In genomic region chr15:99021027-99021624, GRCh38 we compare ENCODE assay signal across 3 cellular contexts.
A peak's percentile ranks its signal among the peaks of the same experiment; 100 is the strongest.
TF ChIP-seq lines count a peak whose summit lies in the region.

No MANE protein-coding gene starts in this region.

TF ChIP-seq in Ishikawa, 13 proteins besides CTCF, POLR2A, EP300 and RAD21:
- TF ChIP-seq TAF1 (IDR thresholded peaks at IDR 0.05; ENCODE audit: low read depth) (no peak), CREB1 (IDR thresholded peaks at IDR 0.05; ENCODE audit: low read depth) (no peak), USF1 (IDR thresholded peaks at IDR 0.05) (0 out of 2 replicates have a peak, but pooled peaks have one; percentile 22)
TF ChIP-seq in Ishikawa: peak in this region for 1.

TF ChIP-seq in GM12878, 131 proteins besides CTCF, POLR2A, EP300 and RAD21:
- TF ChIP-seq RAD51 (IDR thresholded peaks at IDR 0.05) (0 out of 2 replicates have a peak, but pooled peaks have one; percentile 40), BACH1 (IDR thresholded peaks at IDR 0.05; ENCODE audit: borderline replicate concordance) (no peak)

TF ChIP-seq in HepG2, 621 proteins besides CTCF, POLR2A, EP300 and RAD21:
- TF ChIP-seq THAP7 (CRISPR knock-in tag; IDR thresholded peaks at IDR 0.05) (no peak), IKZF4 (CRISPR knock-in tag; IDR thresholded peaks at IDR 0.05; ENCODE audit: borderline replicate concordance, low read depth, not compliant biosample characterization) (no peak), ZNF343 (CRISPR knock-in tag; IDR thresholded peaks at IDR 0.05) (no peak), CC2D1A (CRISPR knock-in tag; IDR thresholded peaks at IDR 0.05) (no peak), SNRNP70 (IDR thresholded peaks at IDR 0.05; ENCODE audit: low read depth, low read length) (no peak), RBAK (CRISPR knock-in tag; IDR thresholded peaks at IDR 0.05) (no peak), RBM39 (IDR thresholded peaks at IDR 0.05; ENCODE audit: low read depth, low read length, poor library complexity, severe bottlenecking) (no peak), MED8 (CRISPR knock-in tag; IDR thresholded peaks at IDR 0.05; ENCODE audit: insufficient replicate concordance) (no peak), DNMT1 (CRISPR knock-in tag; IDR thresholded peaks at IDR 0.05) (no peak), YEATS4 (CRISPR knock-in tag; IDR thresholded peaks at IDR 0.05; ENCODE audit: borderline replicate concordance) (no peak), KDM5A (IDR thresholded peaks at IDR 0.05; ENCODE audit: borderline replicate concordance, low read length) (no peak), ARNT (IDR thresholded peaks at IDR 0.05) (no peak), ZNF614 (CRISPR knock-in tag; IDR thresholded peaks at IDR 0.05; ENCODE audit: borderline replicate concordance) (no peak), MLLT10 (CRISPR knock-in tag; IDR thresholded peaks at IDR 0.05) (no peak), KAT8 (CRISPR knock-in tag; IDR thresholded peaks at IDR 0.05) (no peak), ZNF552 (CRISPR knock-in tag; IDR thresholded peaks at IDR 0.05; ENCODE audit: borderline replicate concordance) (no peak), ZNF253 (CRISPR knock-in tag; IDR thresholded peaks at IDR 0.05; ENCODE audit: borderline replicate concordance) (no peak)
